8 cellular contexts compared by ENCODE assay signal in the genomic region with DNA sequence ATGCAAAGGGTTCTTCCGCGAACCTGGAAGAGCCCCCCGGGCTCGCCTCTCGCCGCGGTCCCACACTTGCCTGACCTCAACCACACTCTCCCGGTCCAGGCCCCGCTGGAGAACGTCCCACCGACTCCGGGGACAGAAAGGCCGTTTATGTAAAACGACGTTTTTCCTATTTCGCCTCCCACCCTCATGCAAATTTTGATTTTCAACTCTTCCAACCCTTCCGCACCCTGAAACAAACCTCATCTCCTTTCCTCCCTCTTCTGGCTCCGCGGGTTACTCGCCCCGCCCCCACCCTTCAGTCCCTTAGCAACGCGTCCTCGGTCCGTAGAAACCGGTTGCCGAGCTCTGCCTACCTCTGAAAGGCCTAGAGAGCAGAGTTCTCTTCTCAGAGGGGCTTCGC. TPM values are rescaled to one million over a fixed set of nuclear protein-coding genes. Genes with fewer than 3 reads are reported as not detected.
A peak's percentile ranks its signal among the peaks of the same experiment; 100 is the strongest.
DNase-seq lines count a peak whose midpoint lies in the region; ATAC-seq and TF ChIP-seq lines count a peak whose summit lies in the region.

A gene (minus strand): TSS at position 279 of the 400 bp plus-strand sequence. CDS start 7,730 bp downstream, outside the sequence.

- no peak within 1 kb of the TSS for H3K9ac ChIP-seq in H9 (ENCODE audit: extremely low read depth, insufficient read length, low read length)

- H3K36me3 Mint-ChIP-seq in H9 (ENCODE audit: insufficient read depth in 1 of 3, low read depth in 3 of 3), result no peaks in the 10 kb centered on the region
- no peaks in the 10 kb centered on the region for H3K36me3 Mint-ChIP-seq in activated naive CD8-positive, alpha-beta T cell treated with anti-CD3 and anti-CD28 coated beads, Interleukin-2, amount 10 ng/mL, durations not matched to agents 7 days and 5 days

- no peaks in the 10 kb centered on the region for H3K23me2 ChIP-seq in H9 (ENCODE audit: insufficient read length, low read depth, low read length, poor library complexity, severe bottlenecking)

- H4K5ac ChIP-seq in H9 (ENCODE audit: insufficient read length, low read depth, low read length), result no peak within 1 kb of the TSS

- no CpG with 5 or more reads among the region's 28 CpGs for WGBS in H9 (ENCODE audit: extremely low coverage, insufficient read length, low lambda C conversion rate)

- POLR2A ChIA-PET in activated naive CD8-positive, alpha-beta T cell treated with anti-CD3 and anti-CD28 coated beads, Interleukin-2, amount 10 ng/mL, durations not matched to agents 7 days and 5 days (lab: Charles Lee), result interaction anchor here (0.6 to 1.2 kb wide), 3 partner anchors 81 to 378 kb away, joined by 3 read pairs; a partner anchor contains a TSS

- H2BK15ac ChIP-seq in H9 (ENCODE audit: low read depth, low read length), result no peak within 1 kb of the TSS

- no peak within 1 kb of the TSS for H3K4ac ChIP-seq in H9 (ENCODE audit: low read depth, low read length)

- H3K4me3 ChIP-seq in skeletal muscle cell (ENCODE audit: low read depth, low read length), result peak within 1 kb of the TSS; percentile 40

- no peak within 1 kb of the TSS for H2AFZ ChIP-seq in H9 (ENCODE audit: low read length)

- no peak within 1 kb of the TSS for H3T11ph ChIP-seq in H9 (ENCODE audit: low read length)

- no peaks in the 10 kb centered on the region for H3K79me1 ChIP-seq in H9 (ENCODE audit: insufficient read depth, low read depth, low read length, poor library complexity, severe bottlenecking)

- H2AK5ac ChIP-seq in H9 (ENCODE audit: insufficient read length, low read length), result no peak within 1 kb of the TSS

- no peak for TF ChIP-seq CTCF in H9 (conservative IDR thresholded peaks at IDR 0.05)

- H3K27ac ChIP-seq in H9 (ENCODE audit: insufficient read length, low read depth, low read length), result no peak within 1 kb of the TSS

- no peaks in the 10 kb centered on the region for H3K9me3 ChIP-seq in H9 (ENCODE audit: control insufficient read depth, low read depth, low read length)

- no peak within 1 kb of the TSS for H2BK120ac ChIP-seq in H9 (ENCODE audit: low read depth, low read length, poor library complexity, severe bottlenecking)

- no peak within 1 kb of the TSS for H3K56ac ChIP-seq in H9 (ENCODE audit: insufficient read length, low read depth, low read length)

- H4K91ac ChIP-seq in H9 (ENCODE audit: insufficient read length, low read depth, low read length), result no peak within 1 kb of the TSS

- peak within 1 kb of the TSS in 1 of 3 experiments; percentile 17; a peak in 1 of 7 replicates for H3K27ac Mint-ChIP-seq in H9
- peak within 1 kb of the TSS; percentile 0 for H3K27ac Mint-ChIP-seq in activated naive CD8-positive, alpha-beta T cell treated with anti-CD3 and anti-CD28 coated beads, Interleukin-2, amount 10 ng/mL, durations not matched to agents 7 days and 5 days

- H3K14ac ChIP-seq in H9 (ENCODE audit: insufficient read depth, low read length), result no peak within 1 kb of the TSS

- no peaks in the 10 kb centered on the region for H3K27me3 ChIP-seq in H9 (ENCODE audit: insufficient read depth, low read length)

- H3K4me1 Mint-ChIP-seq in H9, result peaks cover 15 to 24% of the 10 kb centered on the region in 2 experiments
- H3K4me1 Mint-ChIP-seq in activated naive CD8-positive, alpha-beta T cell treated with anti-CD3 and anti-CD28 coated beads, Interleukin-2, amount 10 ng/mL, durations not matched to agents 7 days and 5 days, result peaks cover 10% of the 10 kb centered on the region

- H3K4me1 ChIP-seq in H9 (ENCODE audit: insufficient read depth, low read length), result no peaks in the 10 kb centered on the region

- no peak within 1 kb of the TSS for H3K23ac ChIP-seq in H9 (ENCODE audit: insufficient read length, low read depth, low read length)

- ATAC-seq in activated naive CD8-positive, alpha-beta T cell treated with anti-CD3 and anti-CD28 coated beads, Interleukin-2, amount 10 ng/mL, durations not matched to agents 7 days and 5 days (ENCODE audit: low read depth), result peak; percentile 47
- ATAC-seq in HG03139 (IDR thresholded peaks at IDR 0.05; ENCODE audit: unreplicated experiment), result no peak

- H2BK5ac ChIP-seq in H9 (ENCODE audit: insufficient read length, low read length), result no peak within 1 kb of the TSS

- H3K79me2 ChIP-seq in H9 (ENCODE audit: insufficient read depth, low read length), result no peaks in the 10 kb centered on the region

- H3K4me3 Mint-ChIP-seq in H9, result peak within 1 kb of the TSS; percentile 53 to 66
- peak within 1 kb of the TSS; percentile 73 for H3K4me3 Mint-ChIP-seq in activated naive CD8-positive, alpha-beta T cell treated with anti-CD3 and anti-CD28 coated beads, Interleukin-2, amount 10 ng/mL, durations not matched to agents 7 days and 5 days

- no peak within 1 kb of the TSS for H4K8ac ChIP-seq in H9 (replicated peaks; ENCODE audit: insufficient read length, low read depth, low read length)

- H3K27me3 Mint-ChIP-seq in H9 (ENCODE audit: low read depth), result peaks cover 2% of the 10 kb centered on the region; the same call in 1 of the 2 replicates
- peaks cover 12% of the 10 kb centered on the region for H3K27me3 Mint-ChIP-seq in activated naive CD8-positive, alpha-beta T cell treated with anti-CD3 and anti-CD28 coated beads, Interleukin-2, amount 10 ng/mL, durations not matched to agents 7 days and 5 days

- DNase-seq in H9, result peak; percentile 63
- DNase-seq in activated naive CD8-positive, alpha-beta T cell treated with anti-CD3 and anti-CD28 coated beads, Interleukin-2, amount 10 ng/mL, durations not matched to agents 7 days and 5 days, result no peak
- peak in 26 of 51 donors; percentile 1 to 37 (median 10) for DNase-seq in hypothalamus (lab: John Stamatoyannopoulos, UW)
- no peak for DNase-seq in skeletal muscle cell (ENCODE audit: low read depth)
- no peak for DNase-seq in RKO (ENCODE audit: low spot score)
- DNase-seq in COR-L47 (lab: John Stamatoyannopoulos, UW), result no peak
- no peak for DNase-seq in hepatic stellate cell (ENCODE audit: low spot score)

- H3K9me3 Mint-ChIP-seq in H9, result no peaks in the 10 kb centered on the region
- H3K9me3 Mint-ChIP-seq in activated naive CD8-positive, alpha-beta T cell treated with anti-CD3 and anti-CD28 coated beads, Interleukin-2, amount 10 ng/mL, durations not matched to agents 7 days and 5 days, result no peaks in the 10 kb centered on the region

- H3K4me2 ChIP-seq in H9 (ENCODE audit: insufficient read depth, insufficient read length, low read length), result peak within 1 kb of the TSS; percentile 30

- H4K20me1 ChIP-seq in H9 (ENCODE audit: control insufficient read depth, insufficient read depth, insufficient read length), result no peaks in the 10 kb centered on the region

- H3K18ac ChIP-seq in H9 (ENCODE audit: insufficient read length, low read depth, low read length), result no peak within 1 kb of the TSS

- H2BK12ac ChIP-seq in H9 (ENCODE audit: insufficient read length, low read depth, low read length), result no peak within 1 kb of the TSS

- no peak within 1 kb of the TSS for H2BK20ac ChIP-seq in H9 (ENCODE audit: low read depth, low read length, poor library complexity, severe bottlenecking)

RNA-seq across cellular contexts. Expression of the gene that starts here (rescaled TPM):
- total RNA-seq in H9 (2021), result not detected in 2 replicates
- not detected for total RNA-seq in activated naive CD8-positive, alpha-beta T cell treated with anti-CD3 and anti-CD28 coated beads, Interleukin-2, amount 10 ng/mL, durations not matched to agents 7 days and 5 days

Comparison
In these comparisons a context has a peak if more than half of its experiments do, and no peak if none do; other contexts are left out.
1. Peak in DNase-seq and H3K4me2 ChIP-seq in H9; RNA of the gene not detected or under 1 TPM.
2. Peak in ATAC-seq in activated naive CD8-positive, alpha-beta T cell treated with anti-CD3 and anti-CD28 coated beads, Interleukin-2, amount 10 ng/mL, durations not matched to agents 7 days and 5 days; RNA of the gene not detected or under 1 TPM.
3. DNase-seq: peak in hypothalamus (26 of 51); none in activated naive CD8-positive, alpha-beta T cell treated with anti-CD3 and anti-CD28 coated beads, Interleukin-2, amount 10 ng/mL, durations not matched to agents 7 days and 5 days (single experiment), skeletal muscle cell (single experiment), RKO (single experiment), COR-L47 (single experiment) and hepatic stellate cell (single experiment).